13 cellular contexts compared by ENCODE assay signal in the genomic region with DNA sequence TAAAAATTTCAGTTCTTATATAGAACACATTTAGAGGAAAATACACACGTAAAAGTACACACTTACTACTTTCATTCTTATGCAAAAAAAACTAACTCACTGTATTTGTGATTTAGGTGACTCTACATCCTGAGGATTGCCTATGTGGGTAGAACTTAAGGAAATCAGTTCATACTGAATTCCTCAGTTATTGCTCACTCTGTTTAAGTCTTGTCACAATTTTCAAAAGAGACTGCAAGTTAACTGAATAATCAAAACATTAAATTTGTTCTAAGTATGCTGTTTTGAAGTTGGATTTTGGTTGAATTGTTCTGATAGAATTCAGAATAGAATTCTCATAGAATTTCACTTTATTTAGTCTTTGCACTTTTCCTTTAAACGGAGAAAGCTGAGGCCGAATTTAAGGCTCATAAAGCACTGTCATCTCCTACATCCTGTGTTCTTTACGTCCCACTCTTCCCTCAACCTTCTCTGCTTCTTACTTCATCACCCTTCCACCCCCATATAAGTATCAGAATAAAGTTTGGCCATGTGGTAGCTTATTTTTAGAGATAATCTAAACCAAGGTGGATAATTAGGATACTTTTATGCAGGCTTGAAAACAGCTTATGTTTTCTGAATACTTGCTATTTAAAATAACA. TPM values are rescaled to one million over a fixed set of nuclear protein-coding genes. Genes with fewer than 3 reads are reported as not detected.
A peak's percentile ranks its signal among the peaks of the same experiment; 100 is the strongest.
DNase-seq lines count a peak whose midpoint lies in the region; ATAC-seq and TF ChIP-seq lines count a peak whose summit lies in the region.
"Had no signal": no experiment of that assay in that cellular context is flagged by ENCODE, and none has a peak within 500 bp of the region (broad histone marks: within the 10 kb centered on the region; RNA-seq: fewer than 3 reads in every experiment).

No MANE protein-coding gene starts in this region.

- H3K79me2 ChIP-seq in GM23248 (ENCODE audit: insufficient read depth) = peaks cover 94% of the 10 kb centered on the region

- H3K4me3 ChIP-seq in GM23248 (peak overlapping the region; percentile 64), RWPE2 (ENCODE audit: severe bottlenecking) (no peak overlapping the region), fibroblast of mammary gland (ENCODE audit: control insufficient read depth, low read depth, low read length) (no peak overlapping the region), retinal pigment epithelial cell (ENCODE audit: low read length) (no peak overlapping the region)
- H3K4me3 ChIP-seq: left ventricle myocardium inferior had no signal

- H3K9me2 ChIP-seq in GM23248 (ENCODE audit: insufficient read depth) = no peaks in the 10 kb centered on the region

- H4K20me1 ChIP-seq in GM23248 (ENCODE audit: insufficient read depth) = no peaks in the 10 kb centered on the region

- peak overlapping the region; percentile 66 for H3K9ac ChIP-seq in GM23248

- peak overlapping the region; percentile 87 for H3K4me2 ChIP-seq in GM23248 (ENCODE audit: unreplicated experiment)

- H3K27ac ChIP-seq in GM23248 = peak overlapping the region; percentile 85
- H3K27ac ChIP-seq in RWPE2 (ENCODE audit: poor library complexity, severe bottlenecking) = peak overlapping the region; percentile 82
- H3K27ac ChIP-seq: left ventricle myocardium inferior had no signal

- H3F3A ChIP-seq in GM23248 (ENCODE audit: insufficient read depth) = peaks cover 38% of the 10 kb centered on the region

- TF ChIP-seq POLR2A in GM18505 (IDR thresholded peaks at IDR 0.05; ENCODE audit: borderline replicate concordance, extremely low read depth, insufficient read depth, insufficient read length) = no peak

- in situ Hi-C loops in GM23248 (cut with MboI) = no loop called here

- ATAC-seq in RWPE2 (ENCODE audit: low read depth) = peak; percentile 97
- ATAC-seq in GM18505 (IDR thresholded peaks at IDR 0.05; ENCODE audit: unreplicated experiment) = no peak

- no peak for TF ChIP-seq CTCF in RWPE2 (IDR thresholded peaks at IDR 0.05; ENCODE audit: poor library complexity, severe bottlenecking)
- no peak for TF ChIP-seq CTCF in fibroblast of mammary gland (conservative IDR thresholded peaks at IDR 0.05; ENCODE audit: control insufficient read depth, insufficient read depth, low read depth, low read length)
- TF ChIP-seq CTCF in retinal pigment epithelial cell (conservative IDR thresholded peaks at IDR 0.05; ENCODE audit: low read depth, low read length) = no peak

- H3K4me1 ChIP-seq in GM23248 (ENCODE audit: insufficient read depth) (peaks cover 43% of the 10 kb centered on the region), RWPE2 (ENCODE audit: insufficient read depth, poor library complexity, severe bottlenecking) (peaks cover 32% of the 10 kb centered on the region)

- DNase-seq in GM23248 = peak; percentile 89
- DNase-seq in RWPE2 (ENCODE audit: low spot score) = no peak
- peak; percentile 85 for DNase-seq in fibroblast of mammary gland (ENCODE audit: low read depth)
- peak; percentile 34 for DNase-seq in retinal pigment epithelial cell (ENCODE audit: low read depth)
- no peak for DNase-seq in NCI-H1417 (lab: John Stamatoyannopoulos, UW)
- no peak for DNase-seq in GM19240 (ENCODE audit: insufficient read length, low spot score)
- no peak for DNase-seq in NCI-H345 treated with DMSO at 0.1 percent for 48 hours (lab: John Stamatoyannopoulos, UW; ENCODE audit: unreplicated experiment)
- DNase-seq: left ventricle myocardium inferior, NCI-H2227 treated with DMSO at 0.1 percent for 48 hours, Right ventricle myocardium superior had no signal

- H2AFZ ChIP-seq in GM23248 = no peak overlapping the region

- 11% methylated on average over 4 of the region's 4 CpGs for WGBS in GM23248 (ENCODE audit: low coverage in 1 of 2, low lambda C conversion rate in 2 of 2, missing lambda C conversion rate in 2 of 2), 2 experiments

- H3K9me3 ChIP-seq in GM23248 (ENCODE audit: low read depth) (no peaks in the 10 kb centered on the region), RWPE2 (ENCODE audit: severe bottlenecking) (no peaks in the 10 kb centered on the region)
- H3K9me3 ChIP-seq: left ventricle myocardium inferior had no signal

- H3K27me3 ChIP-seq in GM23248 (replicated peaks; ENCODE audit: insufficient read depth) = no peaks in the 10 kb centered on the region
- H3K27me3 ChIP-seq in RWPE2 (ENCODE audit: insufficient read depth, poor library complexity, severe bottlenecking) = no peaks in the 10 kb centered on the region

- H3K36me3 ChIP-seq in GM23248 (ENCODE audit: low read depth) (peaks cover 24% of the 10 kb centered on the region), RWPE2 (ENCODE audit: low read depth) (peaks cover 56% of the 10 kb centered on the region)

RNA-seq across cellular contexts. Expression of a gene that starts 59.8 kb away (rescaled TPM):
- not detected in 2 replicates for total RNA-seq in GM23248 (2014; rRNA removed; shearing (Covaris generic))
- not detected in 2 replicates for polyA plus RNA-seq in GM23248 (2016; fragmentation: Nextera tagmentation; extraction: Ambion mirVana)
- total RNA-seq: frontal cortex, left ventricle myocardium inferior, omental fat pad, Right ventricle myocardium superior had no signal

Comparison
In these comparisons a context has a peak if more than half of its experiments do, and no peak if none do; other contexts are left out.
1. DNase-seq: peak in GM23248 (single experiment), fibroblast of mammary gland (single experiment) and retinal pigment epithelial cell (single experiment); none in RWPE2 (single experiment), NCI-H1417 (0 of 3), GM19240 (single experiment) and NCI-H345 treated with DMSO at 0.1 percent for 48 hours (single experiment).